In genomic region chr19:4913996-4914735, GRCh38 we compare ENCODE assay signal across 1 cellular context.
TF ChIP-seq lines count a peak whose summit lies in the region.

No MANE protein-coding gene starts in this region.

TF ChIP-seq in HCT116, 20 proteins besides CTCF, POLR2A, EP300 and RAD21 (continued from another document):
- TF ChIP-seq ZBTB33 (IDR thresholded peaks at IDR 0.05; ENCODE audit: extremely low read depth, insufficient replicate concordance, low read length) (no peak), JUND (IDR thresholded peaks at IDR 0.05) (no peak), SP1 (IDR thresholded peaks at IDR 0.05; ENCODE audit: low read depth) (no peak), EGR1 (IDR thresholded peaks at IDR 0.05; ENCODE audit: low read depth) (no peak), FOSL1 (IDR thresholded peaks at IDR 0.05; ENCODE audit: low read depth) (no peak)
